In the genomic region with DNA sequence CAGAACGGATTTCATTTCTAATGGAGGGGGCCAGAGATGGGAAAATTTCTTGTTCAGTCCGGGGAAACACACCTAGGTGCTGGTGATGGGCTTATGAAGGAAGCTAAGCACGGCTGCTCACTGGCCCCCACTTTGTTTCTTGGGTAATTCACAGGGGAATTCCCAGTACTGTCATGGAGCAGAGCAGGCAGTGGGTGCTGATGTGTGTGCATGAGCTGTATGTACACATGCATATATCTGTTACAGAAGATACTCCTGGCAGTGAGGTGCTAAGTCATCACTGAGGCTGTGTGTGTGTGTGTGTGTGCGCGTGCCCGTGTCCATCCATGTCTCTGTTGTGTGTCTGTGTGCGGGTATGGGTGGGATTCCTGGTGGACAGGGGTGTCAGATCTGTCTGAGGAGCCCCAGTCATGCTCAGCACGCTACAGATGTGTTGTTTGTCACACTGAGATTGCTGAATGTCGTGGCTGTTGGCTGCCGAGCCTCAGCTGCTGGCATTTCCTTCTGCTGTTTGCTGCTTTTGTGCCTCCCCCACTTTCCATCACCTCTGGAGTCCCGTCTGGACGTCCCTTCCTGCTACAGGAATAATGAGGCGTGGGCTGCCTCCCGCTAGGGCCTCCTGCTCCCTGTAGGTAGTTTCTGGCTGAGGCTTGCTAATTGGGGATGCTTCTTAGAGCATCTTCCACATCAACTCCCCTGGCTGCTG, we compare ENCODE assay signal across 8 cellular contexts. TPM values are rescaled to one million over a fixed set of nuclear protein-coding genes. Genes with fewer than 3 reads are reported as not detected.
DNase-seq lines count a peak whose midpoint lies in the region; ATAC-seq and TF ChIP-seq lines count a peak whose summit lies in the region.

No MANE protein-coding gene starts in this region.

- peaks cover 0 to 42% (median 11%) of the 10 kb centered on the region in 4 donors for H3K36me3 ChIP-seq in right lobe of liver
- H3K36me3 ChIP-seq in esophagus squamous epithelium, result peaks cover 0 to 90% (median 16%) of the 10 kb centered on the region in 3 donors

- peak; percentile 49 for DNase-seq in activated T-cell treated with anti-CD3 and anti-CD28 coated beads, Interleukin-2, amount 50 U/mL, for 24 hours
- DNase-seq in right lobe of liver (no peak), HEK293T (ENCODE audit: extremely low spot score) (no peak), foreskin fibroblast (no peak), esophagus squamous epithelium (lab: John Stamatoyannopoulos, UW) (no peak), amniotic stem cell (lab: John Stamatoyannopoulos, UW) (no peak)

- TF ChIP-seq POLR2A in right lobe of liver (IDR thresholded peaks at IDR 0.05), result no peak
- TF ChIP-seq POLR2A in esophagus squamous epithelium (IDR thresholded peaks at IDR 0.05), result no peak

- no peak overlapping the region for H3K4me3 ChIP-seq in right lobe of liver
- H3K4me3 ChIP-seq in foreskin fibroblast (ENCODE audit: low read depth in 1 of 2, low read length in 2 of 2), result no peak overlapping the region
- no peak overlapping the region for H3K4me3 ChIP-seq in esophagus squamous epithelium

- H3K9me3 ChIP-seq in right lobe of liver (no peaks in the 10 kb centered on the region), esophagus squamous epithelium (no peaks in the 10 kb centered on the region)

- H3K36me3 Mint-ChIP-seq in activated T-cell treated with anti-CD3 and anti-CD28 coated beads, Interleukin-2, amount 50 U/mL, for 24 hours (ENCODE audit: low read depth), result peaks cover 98% of the 10 kb centered on the region

- H3K4me1 ChIP-seq in right lobe of liver (no peaks in the 10 kb centered on the region), esophagus squamous epithelium (peaks cover 0 to 47% (median 0%) of the 10 kb centered on the region in 3 donors)

- ATAC-seq in GM19455 (IDR thresholded peaks at IDR 0.05; ENCODE audit: unreplicated experiment) (peak; percentile 51), HG03439 (IDR thresholded peaks at IDR 0.05; ENCODE audit: unreplicated experiment) (peak; percentile 69), right lobe of liver (peak in 3 of 4 donors; percentile 8 to 21 (median 9))

- TF ChIP-seq CTCF in right lobe of liver (IDR thresholded peaks at IDR 0.05) (no peak), foreskin fibroblast (IDR thresholded peaks at IDR 0.05; ENCODE audit: low read depth, low read length) (no peak), esophagus squamous epithelium (IDR thresholded peaks at IDR 0.05) (no peak)

- peak overlapping the region; percentile 92 for H3K27ac Mint-ChIP-seq in activated T-cell treated with anti-CD3 and anti-CD28 coated beads, Interleukin-2, amount 50 U/mL, for 24 hours

- H3K27me3 Mint-ChIP-seq in activated T-cell treated with anti-CD3 and anti-CD28 coated beads, Interleukin-2, amount 50 U/mL, for 24 hours, result no peaks in the 10 kb centered on the region

- H3K9me3 Mint-ChIP-seq in activated T-cell treated with anti-CD3 and anti-CD28 coated beads, Interleukin-2, amount 50 U/mL, for 24 hours, result no peaks in the 10 kb centered on the region

- intact Hi-C loops in right lobe of liver (cut with DNase I), result no loop called here
- intact Hi-C loops in esophagus squamous epithelium (cut with DNase I), result loop anchor here (10.0 kb wide), 3 partner anchors 298 to 668 kb away; no protein-coding TSS in a partner anchor

- no peaks in the 10 kb centered on the region for H3K27me3 ChIP-seq in right lobe of liver
- H3K27me3 ChIP-seq in esophagus squamous epithelium, result no peaks in the 10 kb centered on the region

- H3K27ac ChIP-seq in right lobe of liver, result no peak overlapping the region
- peak overlapping the region in 1 of 4 donors; percentile 23 for H3K27ac ChIP-seq in esophagus squamous epithelium

- H3K4me3 Mint-ChIP-seq in activated T-cell treated with anti-CD3 and anti-CD28 coated beads, Interleukin-2, amount 50 U/mL, for 24 hours, result no peak overlapping the region

- CTCF ChIA-PET in HEK293T (lab: Yijun Ruan, JAX), result interaction anchor here (0.6 to 0.7 kb wide), 3 partner anchors 7 to 1602 kb away, joined by 3 read pairs; no protein-coding TSS in a partner anchor

- peaks cover 53% of the 10 kb centered on the region for H3K4me1 Mint-ChIP-seq in activated T-cell treated with anti-CD3 and anti-CD28 coated beads, Interleukin-2, amount 50 U/mL, for 24 hours (ENCODE audit: low read depth)

- 74% methylated on average over 3 of the region's 14 CpGs for WGBS in right lobe of liver (ENCODE audit: insufficient coverage, low coverage, low lambda C conversion rate, missing lambda C conversion rate)
- WGBS in esophagus squamous epithelium, 2 donors, result 59 to 78% methylated on average over 12 to 14 of the region's 14 CpGs

- POLR2A ChIA-PET in HEK293T (lab: Yijun Ruan, JAX), result no interaction called here

TF ChIP-seq in HEK293T, 16 proteins besides CTCF, POLR2A, EP300 and RAD21:
- TF ChIP-seq LEF1 (IDR thresholded peaks at IDR 0.05; ENCODE audit: borderline replicate concordance), result no peak
- TF ChIP-seq FOXA1 (IDR thresholded peaks at IDR 0.05), result no peak
- TF ChIP-seq SUZ12 (IDR thresholded peaks at IDR 0.05), result no peak
- TF ChIP-seq, protein P1, sequence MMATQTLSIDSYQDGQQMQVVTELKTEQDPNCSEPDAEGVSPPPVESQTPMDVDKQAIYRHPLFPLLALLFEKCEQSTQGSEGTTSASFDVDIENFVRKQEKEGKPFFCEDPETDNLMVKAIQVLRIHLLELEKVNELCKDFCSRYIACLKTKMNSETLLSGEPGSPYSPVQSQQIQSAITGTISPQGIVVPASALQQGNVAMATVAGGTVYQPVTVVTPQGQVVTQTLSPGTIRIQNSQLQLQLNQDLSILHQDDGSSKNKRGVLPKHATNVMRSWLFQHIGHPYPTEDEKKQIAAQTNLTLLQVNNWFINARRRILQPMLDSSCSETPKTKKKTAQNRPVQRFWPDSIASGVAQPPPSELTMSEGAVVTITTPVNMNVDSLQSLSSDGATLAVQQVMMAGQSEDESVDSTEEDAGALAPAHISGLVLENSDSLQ (IDR thresholded peaks at IDR 0.05), result no peak
- TF ChIP-seq TARDBP (IDR thresholded peaks at IDR 0.05), result no peak
- no peak for TF ChIP-seq SP1 (IDR thresholded peaks at IDR 0.05)
- TF ChIP-seq FOXM1 (IDR thresholded peaks at IDR 0.05; ENCODE audit: borderline replicate concordance), result no peak
- no peak for TF ChIP-seq CTBP1 (IDR thresholded peaks at IDR 0.05; ENCODE audit: borderline replicate concordance)
- TF ChIP-seq ZNF384 (IDR thresholded peaks at IDR 0.05), result no peak
- TF ChIP-seq L3MBTL2 (conservative IDR thresholded peaks at IDR 0.05), result no peak
- no peak for TF ChIP-seq ARNT (IDR thresholded peaks at IDR 0.05)
- TF ChIP-seq NFRKB (IDR thresholded peaks at IDR 0.05), result no peak
- no peak for TF ChIP-seq HDGF (IDR thresholded peaks at IDR 0.05; ENCODE audit: borderline replicate concordance)
- TF ChIP-seq ELF4 (IDR thresholded peaks at IDR 0.05), result no peak
- TF ChIP-seq FOXK2 (IDR thresholded peaks at IDR 0.05), result no peak
- TF ChIP-seq BHLHE40 (IDR thresholded peaks at IDR 0.05; ENCODE audit: borderline replicate concordance), result no peak

RNA-seq across cellular contexts. Expression of gene JADE1, which starts 53.3 kb away (rescaled TPM):
- 10 to 100 TPM in 3 of 6 experiments, 1 to 10 TPM in 3; 8.2 to 16.9 (median 9.9) TPM for total RNA-seq in right lobe of liver
- 10 to 100 TPM in 2 of 4 donors, 1 to 10 TPM in 2; 3.6 to 27.1 (median 8.3) TPM for total RNA-seq in esophagus squamous epithelium

Comparison
In these comparisons a context has a peak if more than half of its experiments do, and no peak if none do; other contexts are left out.
1. ATAC-seq: peak in every context shown above with its lines; median percentile 69 in HG03439; 51 in GM19455; 9 in right lobe of liver.